14 cellular contexts compared by ENCODE assay signal in the genomic region with DNA sequence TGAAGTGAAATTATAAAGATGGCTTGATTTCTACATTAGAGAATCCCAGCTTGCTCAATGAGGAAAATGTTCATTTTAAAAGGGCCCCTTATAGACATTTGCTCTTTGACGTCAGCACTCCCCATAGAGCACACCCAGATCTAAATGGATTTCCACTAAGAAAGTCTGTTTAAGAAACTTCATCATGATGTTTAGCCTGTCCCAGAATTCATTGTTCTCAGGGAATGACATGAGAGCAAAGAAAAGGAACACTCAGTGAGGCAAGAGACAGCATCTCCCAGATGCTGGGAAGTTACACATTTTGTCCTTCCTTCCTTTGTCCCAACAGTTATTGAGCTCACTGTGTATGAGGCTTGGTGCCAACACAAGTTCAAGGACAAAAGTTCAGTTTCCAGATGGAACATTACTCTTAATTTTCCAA. TPM values are rescaled to one million over a fixed set of nuclear protein-coding genes. Genes with fewer than 3 reads are reported as not detected.
DNase-seq lines count a peak whose midpoint lies in the region; ATAC-seq and TF ChIP-seq lines count a peak whose summit lies in the region.
"Had no signal": no experiment of that assay in that cellular context is flagged by ENCODE, and none has a peak within 500 bp of the region (broad histone marks: within the 10 kb centered on the region; RNA-seq: fewer than 3 reads in every experiment).

No MANE protein-coding gene starts in this region.

- peaks cover 51% of the 10 kb centered on the region for H3K36me3 Mint-ChIP-seq in activated T-cell treated with anti-CD3 and anti-CD28 coated beads, Interleukin-2, amount 50 U/mL, for 24 hours (ENCODE audit: low read depth)
- H3K36me3 Mint-ChIP-seq: memory B cell had no signal

- no peaks in the 10 kb centered on the region for H3K9me3 ChIP-seq in spleen
- H3K9me3 ChIP-seq: HAP-1 had no signal

- H3K4me3 ChIP-seq in WI38 (ENCODE audit: low read depth, low read length) (peak overlapping the region; percentile 97), spleen (peak overlapping the region in 1 of 8 donors; percentile 89)
- H3K4me3 ChIP-seq: HAP-1 had no signal

- H3K27me3 Mint-ChIP-seq in activated T-cell treated with anti-CD3 and anti-CD28 coated beads, Interleukin-2, amount 50 U/mL, for 24 hours, result no peaks in the 10 kb centered on the region

- peak overlapping the region in 5 of 8 donors; percentile 25 to 97 (median 93) for H3K27ac ChIP-seq in spleen

- peaks cover 0 to 42% (median 32%) of the 10 kb centered on the region in 6 donors for H3K4me1 ChIP-seq in spleen

- TF ChIP-seq CTCF in WI38 (IDR thresholded peaks at IDR 0.05; ENCODE audit: low read depth, low read length), result no peak
- no peak for TF ChIP-seq CTCF in spleen (IDR thresholded peaks at IDR 0.05 in 8 of 11, conservative IDR thresholded peaks at IDR 0.05 in 3 of 11)

- no peak for TF ChIP-seq POLR2A in spleen (IDR thresholded peaks at IDR 0.05)

- ATAC-seq in HG03175 (IDR thresholded peaks at IDR 0.05; ENCODE audit: unreplicated experiment), result no peak

- 53 to 74% (median 68%) methylated on average over 1 of the region's 1 CpG for WGBS in spleen, 5 donors

- peaks cover 55% of the 10 kb centered on the region for H3K4me1 Mint-ChIP-seq in activated T-cell treated with anti-CD3 and anti-CD28 coated beads, Interleukin-2, amount 50 U/mL, for 24 hours (ENCODE audit: low read depth)

- peaks cover 0 to 31% (median 8%) of the 10 kb centered on the region in 7 donors for H3K27me3 ChIP-seq in spleen (replicated peaks in 1 of 7)

- intact Hi-C loops in spleen (cut with DNase I; ENCODE audit: low total_unique reads), result no loop called here

- H3K36me3 ChIP-seq in spleen, result no peaks in the 10 kb centered on the region
- H3K36me3 ChIP-seq: HAP-1 had no signal

- H3K27ac Mint-ChIP-seq in activated T-cell treated with anti-CD3 and anti-CD28 coated beads, Interleukin-2, amount 50 U/mL, for 24 hours, result peak overlapping the region; percentile 70
- H3K27ac Mint-ChIP-seq: activated naive CD8-positive, alpha-beta T cell treated with anti-CD3 and anti-CD28 coated beads, Interleukin-2, amount 10 ng/mL, durations not matched to agents 7 days and 5 days; memory B cell had no signal

- no peaks in the 10 kb centered on the region for H3K9me3 Mint-ChIP-seq in activated T-cell treated with anti-CD3 and anti-CD28 coated beads, Interleukin-2, amount 50 U/mL, for 24 hours
- H3K9me3 Mint-ChIP-seq: activated naive CD8-positive, alpha-beta T cell treated with anti-CD3 and anti-CD28 coated beads, Interleukin-2, amount 10 ng/mL, durations not matched to agents 7 days and 5 days; memory B cell had no signal

- DNase-seq in activated T-cell treated with anti-CD3 and anti-CD28 coated beads, Interleukin-2, amount 50 U/mL, for 24 hours, result no peak
- no peak for DNase-seq in activated T-cell treated with anti-CD3 and anti-CD28 coated beads, Interleukin-2, amount 50 U/mL, for 48 hours
- DNase-seq in fibroblast of the conjunctiva (ENCODE audit: low read depth) (peak; percentile 21), spleen (no peak), DMS153 (lab: John Stamatoyannopoulos, UW) (no peak), NCI-H446 treated with DMSO at 0.1 percent for 48 hours (lab: John Stamatoyannopoulos, UW) (no peak)
- DNase-seq: activated naive CD8-positive, alpha-beta T cell treated with anti-CD3 and anti-CD28 coated beads, Interleukin-2, amount 10 ng/mL, durations not matched to agents 7 days and 5 days; GF-D8; NCI-H1436; small intestine had no signal

- H3K4me3 Mint-ChIP-seq in activated T-cell treated with anti-CD3 and anti-CD28 coated beads, Interleukin-2, amount 50 U/mL, for 24 hours, result peak overlapping the region; percentile 61
- H3K4me3 Mint-ChIP-seq: activated naive CD8-positive, alpha-beta T cell treated with anti-CD3 and anti-CD28 coated beads, Interleukin-2, amount 10 ng/mL, durations not matched to agents 7 days and 5 days; memory B cell had no signal

RNA-seq across cellular contexts. Expression of a gene that starts 4.9 kb away (rescaled TPM):
- total RNA-seq in spleen, result 10 to 100 TPM in 6 of 7 donors, 1 to 10 TPM in 1; 9.3 to 44.4 (median 23.9) TPM
- 1 to 10 TPM; 2.2 to 5.5 (median 2.2) TPM for polyA plus RNA-seq in spleen

RNA-seq across cellular contexts. Expression of a gene that starts 57.8 kb away (rescaled TPM):
- 100 to 1,000 TPM; 353 to 460 (median 404) TPM for total RNA-seq in spleen
- 100 to 1,000 TPM; 354 to 533 (median 456) TPM for polyA plus RNA-seq in spleen
